Comparison of ENCODE assay signal across 1 cellular context in the genomic region with DNA sequence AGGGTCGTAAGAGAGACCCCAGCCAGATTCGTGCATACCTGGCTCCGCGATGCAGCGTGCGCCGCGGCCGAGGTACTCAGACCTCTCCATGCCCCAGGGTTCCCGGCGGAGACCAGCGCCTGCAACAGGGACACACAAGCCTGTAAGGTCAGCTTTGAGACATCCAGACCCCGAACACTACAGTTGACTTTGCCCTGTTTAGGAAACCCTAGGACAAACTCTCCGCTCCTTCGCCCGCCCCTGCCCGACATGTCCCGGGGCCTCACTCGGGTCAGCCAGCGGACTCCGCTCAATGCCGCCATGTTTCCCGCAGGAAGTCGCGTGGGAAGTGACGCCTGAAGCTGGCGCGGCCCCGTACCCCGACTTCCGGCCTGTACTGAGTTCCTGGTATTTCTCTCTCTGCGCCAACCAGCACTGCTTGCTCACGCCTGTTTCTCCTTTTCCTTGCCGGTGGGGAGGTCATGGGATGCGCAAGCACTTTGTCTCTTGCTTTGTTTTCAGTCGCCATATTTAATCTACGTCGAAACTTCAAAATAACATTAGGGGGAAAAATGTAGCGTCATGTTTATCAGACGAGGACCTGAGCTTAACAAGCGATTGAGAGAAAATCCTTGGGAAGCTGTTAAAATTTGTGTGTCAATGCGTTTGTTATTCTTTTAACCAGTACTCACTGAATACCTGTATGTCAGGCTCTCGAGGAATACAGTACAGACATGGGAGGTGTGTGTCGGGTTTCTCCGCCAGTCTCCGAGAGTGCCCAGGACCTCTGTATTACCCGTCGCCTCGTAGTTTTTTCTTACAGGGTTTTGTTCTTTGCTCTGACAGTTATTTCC.
TF ChIP-seq lines count a peak whose summit lies in the region.

A gene (minus strand): TSS at position 330 of the 833 bp plus-strand sequence. CDS start 28 bp downstream, at position 302.

TF ChIP-seq in K562, 482 proteins besides CTCF, POLR2A, EP300 and RAD21 (continued from another document and continues in another):
- TF ChIP-seq NFE2L1 (tag; IDR thresholded peaks at IDR 0.05; ENCODE audit: borderline replicate concordance, low read depth) (no peak), FOXK2 (conservative IDR thresholded peaks at IDR 0.05 in 1 of 2, IDR thresholded peaks at IDR 0.05 in 1 of 2; ENCODE audit: low read depth in 2 of 2) (peak; percentile 92 to 95), ZC3H8 (IDR thresholded peaks at IDR 0.05) (no peak), MECOM (CRISPR knock-in tag; IDR thresholded peaks at IDR 0.05) (no peak), PHF20 (IDR thresholded peaks at IDR 0.05; ENCODE audit: partially characterized antibody) (peak; percentile 99), ZNF561 (CRISPR knock-in tag; conservative IDR thresholded peaks at IDR 0.05) (no peak), SNIP1 (IDR thresholded peaks at IDR 0.05; ENCODE audit: low read depth) (no peak), NFATC3 (IDR thresholded peaks at IDR 0.05) (no peak), PTTG1 (tag; IDR thresholded peaks at IDR 0.05; ENCODE audit: low read depth) (no peak), NONO (IDR thresholded peaks at IDR 0.05; ENCODE audit: low read depth in 2 of 2, low read length in 1 of 2) (no peak), ZNF3 (CRISPR knock-in tag; IDR thresholded peaks at IDR 0.05) (no peak), RBM39 (optimal IDR thresholded peaks at IDR 0.05; ENCODE audit: low read depth, low read length) (no peak), BMI1 (IDR thresholded peaks at IDR 0.05; ENCODE audit: low read length) (no peak), KLF1 (tag; IDR thresholded peaks at IDR 0.05) (no peak), KDM5B (IDR thresholded peaks at IDR 0.05; ENCODE audit: insufficient replicate concordance, low read depth, low read length) (peak; percentile 84), PURB (CRISPR knock-in tag; IDR thresholded peaks at IDR 0.05; ENCODE audit: low read depth) (no peak), TRIM28 (IDR thresholded peaks at IDR 0.05) (no peak), SREBF2 (CRISPR knock-in tag; IDR thresholded peaks at IDR 0.05) (no peak), ZNF41 (CRISPR knock-in tag; conservative IDR thresholded peaks at IDR 0.05) (no peak), ZNF316 (IDR thresholded peaks at IDR 0.05) (peak; percentile 10; the same call in 1 of the 2 replicates), POU5F1 (IDR thresholded peaks at IDR 0.05; ENCODE audit: borderline replicate concordance, low read depth, low read length, partially characterized antibody) (no peak), NUFIP1 (IDR thresholded peaks at IDR 0.05; ENCODE audit: partially characterized antibody) (no peak), ZKSCAN3 (CRISPR knock-in tag; IDR thresholded peaks at IDR 0.05) (no peak), CHCHD3 (CRISPR knock-in tag; IDR thresholded peaks at IDR 0.05) (no peak), DNMT1 (IDR thresholded peaks at IDR 0.05) (no peak), NELFE (IDR thresholded peaks at IDR 0.05; ENCODE audit: insufficient read depth, insufficient read length) (no peak), SMAD4 (CRISPR knock-in tag; conservative IDR thresholded peaks at IDR 0.05) (no peak), MCM3 (IDR thresholded peaks at IDR 0.05) (no peak), HMGN3 (IDR thresholded peaks at IDR 0.05; ENCODE audit: borderline replicate concordance, extremely low read depth, insufficient read length, low read depth, low read length) (no peak), MAZ (CRISPR knock-in tag; conservative IDR thresholded peaks at IDR 0.05 in 1 of 2, IDR thresholded peaks at IDR 0.05 in 1 of 2) (peak in 1 of 2 experiments; percentile 67; a peak in 2 of 4 replicates), FOXP1 (CRISPR knock-in tag; IDR thresholded peaks at IDR 0.05) (peak; percentile 51; the same call in 1 of the 2 replicates)
- TF ChIP-seq, protein P1, sequence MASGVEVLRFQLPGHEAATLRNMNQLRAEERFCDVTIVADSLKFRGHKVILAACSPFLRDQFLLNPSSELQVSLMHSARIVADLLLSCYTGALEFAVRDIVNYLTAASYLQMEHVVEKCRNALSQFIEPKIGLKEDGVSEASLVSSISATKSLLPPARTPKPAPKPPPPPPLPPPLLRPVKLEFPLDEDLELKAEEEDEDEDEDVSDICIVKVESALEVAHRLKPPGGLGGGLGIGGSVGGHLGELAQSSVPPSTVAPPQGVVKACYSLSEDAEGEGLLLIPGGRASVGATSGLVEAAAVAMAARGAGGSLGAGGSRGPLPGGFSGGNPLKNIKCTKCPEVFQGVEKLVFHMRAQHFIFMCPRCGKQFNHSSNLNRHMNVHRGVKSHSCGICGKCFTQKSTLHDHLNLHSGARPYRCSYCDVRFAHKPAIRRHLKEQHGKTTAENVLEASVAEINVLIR (CRISPR knock-in tag; IDR thresholded peaks at IDR 0.05): peak; percentile 95
- TF ChIP-seq, protein P2, sequence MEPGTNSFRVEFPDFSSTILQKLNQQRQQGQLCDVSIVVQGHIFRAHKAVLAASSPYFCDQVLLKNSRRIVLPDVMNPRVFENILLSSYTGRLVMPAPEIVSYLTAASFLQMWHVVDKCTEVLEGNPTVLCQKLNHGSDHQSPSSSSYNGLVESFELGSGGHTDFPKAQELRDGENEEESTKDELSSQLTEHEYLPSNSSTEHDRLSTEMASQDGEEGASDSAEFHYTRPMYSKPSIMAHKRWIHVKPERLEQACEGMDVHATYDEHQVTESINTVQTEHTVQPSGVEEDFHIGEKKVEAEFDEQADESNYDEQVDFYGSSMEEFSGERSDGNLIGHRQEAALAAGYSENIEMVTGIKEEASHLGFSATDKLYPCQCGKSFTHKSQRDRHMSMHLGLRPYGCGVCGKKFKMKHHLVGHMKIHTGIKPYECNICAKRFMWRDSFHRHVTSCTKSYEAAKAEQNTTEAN (CRISPR knock-in tag; IDR thresholded peaks at IDR 0.05): no peak
- TF ChIP-seq, protein P3, sequence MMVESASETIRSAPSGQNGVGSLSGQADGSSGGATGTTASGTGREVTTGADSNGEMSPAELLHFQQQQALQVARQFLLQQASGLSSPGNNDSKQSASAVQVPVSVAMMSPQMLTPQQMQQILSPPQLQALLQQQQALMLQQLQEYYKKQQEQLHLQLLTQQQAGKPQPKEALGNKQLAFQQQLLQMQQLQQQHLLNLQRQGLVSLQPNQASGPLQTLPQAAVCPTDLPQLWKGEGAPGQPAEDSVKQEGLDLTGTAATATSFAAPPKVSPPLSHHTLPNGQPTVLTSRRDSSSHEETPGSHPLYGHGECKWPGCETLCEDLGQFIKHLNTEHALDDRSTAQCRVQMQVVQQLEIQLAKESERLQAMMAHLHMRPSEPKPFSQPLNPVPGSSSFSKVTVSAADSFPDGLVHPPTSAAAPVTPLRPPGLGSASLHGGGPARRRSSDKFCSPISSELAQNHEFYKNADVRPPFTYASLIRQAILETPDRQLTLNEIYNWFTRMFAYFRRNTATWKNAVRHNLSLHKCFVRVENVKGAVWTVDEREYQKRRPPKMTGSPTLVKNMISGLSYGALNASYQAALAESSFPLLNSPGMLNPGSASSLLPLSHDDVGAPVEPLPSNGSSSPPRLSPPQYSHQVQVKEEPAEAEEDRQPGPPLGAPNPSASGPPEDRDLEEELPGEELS (CRISPR knock-in tag; IDR thresholded peaks at IDR 0.05; ENCODE audit: borderline replicate concordance): no peak; the same call in 1 of the 2 replicates
- TF ChIP-seq, protein P4, sequence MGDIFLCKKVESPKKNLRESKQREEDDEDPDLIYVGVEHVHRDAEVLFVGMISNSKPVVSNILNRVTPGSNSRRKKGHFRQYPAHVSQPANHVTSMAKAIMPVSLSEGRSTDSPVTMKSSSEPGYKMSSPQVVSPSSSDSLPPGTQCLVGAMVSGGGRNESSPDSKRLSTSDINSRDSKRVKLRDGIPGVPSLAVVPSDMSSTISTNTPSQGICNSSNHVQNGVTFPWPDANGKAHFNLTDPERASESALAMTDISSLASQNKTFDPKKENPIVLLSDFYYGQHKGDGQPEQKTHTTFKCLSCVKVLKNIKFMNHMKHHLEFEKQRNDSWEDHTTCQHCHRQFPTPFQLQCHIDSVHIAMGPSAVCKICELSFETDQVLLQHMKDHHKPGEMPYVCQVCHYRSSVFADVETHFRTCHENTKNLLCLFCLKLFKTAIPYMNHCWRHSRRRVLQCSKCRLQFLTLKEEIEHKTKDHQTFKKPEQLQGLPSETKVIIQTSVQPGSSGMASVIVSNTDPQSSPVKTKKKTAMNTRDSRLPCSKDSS (IDR thresholded peaks at IDR 0.05; ENCODE audit: low read depth, partially characterized antibody): no peak
- TF ChIP-seq, protein P5, sequence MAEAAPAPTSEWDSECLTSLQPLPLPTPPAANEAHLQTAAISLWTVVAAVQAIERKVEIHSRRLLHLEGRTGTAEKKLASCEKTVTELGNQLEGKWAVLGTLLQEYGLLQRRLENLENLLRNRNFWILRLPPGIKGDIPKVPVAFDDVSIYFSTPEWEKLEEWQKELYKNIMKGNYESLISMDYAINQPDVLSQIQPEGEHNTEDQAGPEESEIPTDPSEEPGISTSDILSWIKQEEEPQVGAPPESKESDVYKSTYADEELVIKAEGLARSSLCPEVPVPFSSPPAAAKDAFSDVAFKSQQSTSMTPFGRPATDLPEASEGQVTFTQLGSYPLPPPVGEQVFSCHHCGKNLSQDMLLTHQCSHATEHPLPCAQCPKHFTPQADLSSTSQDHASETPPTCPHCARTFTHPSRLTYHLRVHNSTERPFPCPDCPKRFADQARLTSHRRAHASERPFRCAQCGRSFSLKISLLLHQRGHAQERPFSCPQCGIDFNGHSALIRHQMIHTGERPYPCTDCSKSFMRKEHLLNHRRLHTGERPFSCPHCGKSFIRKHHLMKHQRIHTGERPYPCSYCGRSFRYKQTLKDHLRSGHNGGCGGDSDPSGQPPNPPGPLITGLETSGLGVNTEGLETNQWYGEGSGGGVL (CRISPR knock-in tag; IDR thresholded peaks at IDR 0.05): no peak
- TF ChIP-seq, protein P6, sequence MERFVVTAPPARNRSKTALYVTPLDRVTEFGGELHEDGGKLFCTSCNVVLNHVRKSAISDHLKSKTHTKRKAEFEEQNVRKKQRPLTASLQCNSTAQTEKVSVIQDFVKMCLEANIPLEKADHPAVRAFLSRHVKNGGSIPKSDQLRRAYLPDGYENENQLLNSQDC (CRISPR knock-in tag; IDR thresholded peaks at IDR 0.05): no peak
- TF ChIP-seq, protein P7, sequence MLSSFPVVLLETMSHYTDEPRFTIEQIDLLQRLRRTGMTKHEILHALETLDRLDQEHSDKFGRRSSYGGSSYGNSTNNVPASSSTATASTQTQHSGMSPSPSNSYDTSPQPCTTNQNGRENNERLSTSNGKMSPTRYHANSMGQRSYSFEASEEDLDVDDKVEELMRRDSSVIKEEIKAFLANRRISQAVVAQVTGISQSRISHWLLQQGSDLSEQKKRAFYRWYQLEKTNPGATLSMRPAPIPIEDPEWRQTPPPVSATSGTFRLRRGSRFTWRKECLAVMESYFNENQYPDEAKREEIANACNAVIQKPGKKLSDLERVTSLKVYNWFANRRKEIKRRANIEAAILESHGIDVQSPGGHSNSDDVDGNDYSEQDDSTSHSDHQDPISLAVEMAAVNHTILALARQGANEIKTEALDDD (IDR thresholded peaks at IDR 0.05): no peak
- TF ChIP-seq, protein P8, sequence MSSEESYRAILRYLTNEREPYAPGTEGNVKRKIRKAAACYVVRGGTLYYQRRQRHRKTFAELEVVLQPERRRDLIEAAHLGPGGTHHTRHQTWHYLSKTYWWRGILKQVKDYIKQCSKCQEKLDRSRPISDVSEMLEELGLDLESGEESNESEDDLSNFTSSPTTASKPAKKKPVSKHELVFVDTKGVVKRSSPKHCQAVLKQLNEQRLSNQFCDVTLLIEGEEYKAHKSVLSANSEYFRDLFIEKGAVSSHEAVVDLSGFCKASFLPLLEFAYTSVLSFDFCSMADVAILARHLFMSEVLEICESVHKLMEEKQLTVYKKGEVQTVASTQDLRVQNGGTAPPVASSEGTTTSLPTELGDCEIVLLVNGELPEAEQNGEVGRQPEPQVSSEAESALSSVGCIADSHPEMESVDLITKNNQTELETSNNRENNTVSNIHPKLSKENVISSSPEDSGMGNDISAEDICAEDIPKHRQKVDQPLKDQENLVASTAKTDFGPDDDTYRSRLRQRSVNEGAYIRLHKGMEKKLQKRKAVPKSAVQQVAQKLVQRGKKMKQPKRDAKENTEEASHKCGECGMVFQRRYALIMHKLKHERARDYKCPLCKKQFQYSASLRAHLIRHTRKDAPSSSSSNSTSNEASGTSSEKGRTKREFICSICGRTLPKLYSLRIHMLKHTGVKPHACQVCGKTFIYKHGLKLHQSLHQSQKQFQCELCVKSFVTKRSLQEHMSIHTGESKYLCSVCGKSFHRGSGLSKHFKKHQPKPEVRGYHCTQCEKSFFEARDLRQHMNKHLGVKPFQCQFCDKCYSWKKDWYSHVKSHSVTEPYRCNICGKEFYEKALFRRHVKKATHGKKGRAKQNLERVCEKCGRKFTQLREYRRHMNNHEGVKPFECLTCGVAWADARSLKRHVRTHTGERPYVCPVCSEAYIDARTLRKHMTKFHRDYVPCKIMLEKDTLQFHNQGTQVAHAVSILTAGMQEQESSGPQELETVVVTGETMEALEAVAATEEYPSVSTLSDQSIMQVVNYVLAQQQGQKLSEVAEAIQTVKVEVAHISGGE (CRISPR knock-in tag; IDR thresholded peaks at IDR 0.05): peak in 1 of 3 experiments; percentile 63; a peak in 2 of 6 replicates
- TF ChIP-seq, protein P9, sequence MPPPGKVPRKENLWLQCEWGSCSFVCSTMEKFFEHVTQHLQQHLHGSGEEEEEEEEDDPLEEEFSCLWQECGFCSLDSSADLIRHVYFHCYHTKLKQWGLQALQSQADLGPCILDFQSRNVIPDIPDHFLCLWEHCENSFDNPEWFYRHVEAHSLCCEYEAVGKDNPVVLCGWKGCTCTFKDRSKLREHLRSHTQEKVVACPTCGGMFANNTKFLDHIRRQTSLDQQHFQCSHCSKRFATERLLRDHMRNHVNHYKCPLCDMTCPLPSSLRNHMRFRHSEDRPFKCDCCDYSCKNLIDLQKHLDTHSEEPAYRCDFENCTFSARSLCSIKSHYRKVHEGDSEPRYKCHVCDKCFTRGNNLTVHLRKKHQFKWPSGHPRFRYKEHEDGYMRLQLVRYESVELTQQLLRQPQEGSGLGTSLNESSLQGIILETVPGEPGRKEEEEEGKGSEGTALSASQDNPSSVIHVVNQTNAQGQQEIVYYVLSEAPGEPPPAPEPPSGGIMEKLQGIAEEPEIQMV (tag; conservative IDR thresholded peaks at IDR 0.05; ENCODE audit: low read depth): no peak
- TF ChIP-seq, protein P10, sequence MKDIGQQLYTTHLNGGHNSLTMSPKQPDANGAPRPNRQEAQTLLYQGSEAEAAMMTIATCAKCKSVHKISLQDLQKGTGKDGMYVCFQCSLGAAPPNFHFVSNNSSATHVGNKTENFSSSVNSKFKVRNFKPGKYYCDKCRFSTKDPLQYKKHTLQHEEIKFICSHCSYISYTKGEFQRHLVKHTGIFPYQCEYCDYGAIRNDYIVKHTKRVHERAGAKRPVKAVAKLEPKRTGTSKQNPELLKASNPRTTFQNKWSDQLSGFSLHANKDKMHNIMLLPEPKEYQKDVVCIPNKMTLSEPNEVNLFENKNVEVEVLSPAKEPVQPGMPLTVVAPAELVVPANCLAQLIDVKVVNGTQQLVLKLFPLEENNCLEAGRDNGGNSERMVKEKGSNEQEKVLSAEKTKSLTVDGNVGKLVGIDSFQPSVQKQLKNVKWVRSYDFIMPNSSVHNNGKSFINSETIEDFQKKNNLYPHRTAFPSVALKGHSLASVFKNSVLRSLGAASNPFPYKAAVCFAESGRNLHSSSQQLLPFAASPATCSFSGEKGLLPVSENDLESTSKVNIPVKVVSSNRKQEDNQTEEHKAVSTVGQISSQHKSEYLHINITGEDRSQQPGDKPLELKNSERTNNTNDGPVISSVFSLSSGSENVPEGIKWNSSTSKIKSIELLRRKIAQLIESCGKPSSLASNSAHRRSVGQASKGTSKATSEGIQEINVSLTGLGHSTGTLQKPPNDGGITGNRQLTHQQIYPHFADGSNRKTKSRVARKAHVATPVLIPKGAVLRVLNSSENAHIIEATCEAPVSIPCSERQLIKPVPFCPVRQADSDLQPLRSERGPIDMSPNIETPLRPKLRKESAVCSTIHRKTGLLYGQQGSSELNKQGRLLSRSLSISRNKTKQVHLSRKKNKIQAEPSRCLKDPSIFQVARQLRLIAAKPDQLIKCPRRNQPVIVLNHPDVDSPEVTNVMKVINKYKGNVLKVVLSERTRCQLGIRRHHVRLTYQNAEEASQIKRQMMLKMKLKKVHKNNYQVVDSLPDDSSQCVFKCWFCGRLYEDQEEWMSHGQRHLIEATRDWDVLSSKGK (CRISPR knock-in tag; IDR thresholded peaks at IDR 0.05): no peak
